In genomic region chr12:2551514-2551913, GRCh38 we compare ENCODE assay signal across 16 cellular contexts.
DNase-seq lines count a peak whose midpoint lies in the region; ATAC-seq, FAIRE-seq and TF ChIP-seq lines count a peak whose summit lies in the region.
"Had no signal": no experiment of that assay in that cellular context is flagged by ENCODE, and none has a peak within 500 bp of the region (broad histone marks: within the 10 kb centered on the region; RNA-seq: fewer than 3 reads in every experiment).

No MANE protein-coding gene starts in this region.

- no peak for TF ChIP-seq POLR2A in NB4 (IDR thresholded peaks at IDR 0.05; ENCODE audit: extremely low read depth, insufficient read length)

- WGBS in mesodermal cell (ENCODE audit: insufficient coverage in 2 of 2), 2 experiments, result 88 to 92% methylated on average over 7 to 9 of the region's 10 CpGs

- H3K9me3 ChIP-seq in mesodermal cell (ENCODE audit: control insufficient read depth, low read length), result no peaks in the 10 kb centered on the region

- no peaks in the 10 kb centered on the region for H3K27me3 ChIP-seq in bronchial epithelial cell (ENCODE audit: control insufficient read depth, insufficient read depth, low read length)

- no peak for TF ChIP-seq CTCF in NB4 (IDR thresholded peaks at IDR 0.05; ENCODE audit: low read depth, low read length)
- no peak for TF ChIP-seq CTCF in bronchial epithelial cell (IDR thresholded peaks at IDR 0.05; ENCODE audit: insufficient read depth, low read length, severe bottlenecking)

- H3K27ac ChIP-seq in mesodermal cell (ENCODE audit: low read depth, low read length, severe bottlenecking), result peak overlapping the region; percentile 7
- H3K27ac ChIP-seq: GM23248 had no signal

- DNase-seq in CD1c-positive myeloid dendritic cell (ENCODE audit: extremely low spot score) (peak; percentile 69), NB4 (ENCODE audit: low read depth) (peak; percentile 11), bronchial epithelial cell (ENCODE audit: low read depth) (no peak), T-helper 9 cell (no peak)
- DNase-seq in activated CD8-positive, alpha-beta memory T cell treated with anti-CD3 and anti-CD28 coated beads, Interleukin-2, amount 50 U/mL, for 48 hours, result no peak
- DNase-seq: CD4-positive, alpha-beta memory T cell; GM23248; KG1; NCI-H2081 treated with DMSO at 0.1 percent for 48 hours; NCI-H524 had no signal

- H3K4me3 ChIP-seq in NB4 (ENCODE audit: low read depth, low read length), result no peak overlapping the region
- H3K4me3 ChIP-seq in bronchial epithelial cell (ENCODE audit: low read depth, low read length), result no peak overlapping the region
- no peak overlapping the region for H3K4me3 ChIP-seq in mesodermal cell (ENCODE audit: extremely low read depth, insufficient read depth, low read length, poor library complexity, severe bottlenecking)
- H3K4me3 ChIP-seq: GM23248, SK-N-MC had no signal

- peak; percentile 23 for FAIRE-seq in bronchial epithelial cell (lab: Jason Lieb, UNC)
- FAIRE-seq: G401.6, GM12891 had no signal

- H3K36me3 ChIP-seq in bronchial epithelial cell (ENCODE audit: control insufficient read depth, insufficient read depth, low read length) (no peaks in the 10 kb centered on the region), mesodermal cell (ENCODE audit: control insufficient read depth, insufficient read depth, low read length) (no peaks in the 10 kb centered on the region)

- peaks cover 11% of the 10 kb centered on the region for H3K4me1 ChIP-seq in mesodermal cell (ENCODE audit: control insufficient read depth, insufficient read depth, low read length, poor library complexity, severe bottlenecking)

- ATAC-seq in GM21367 (IDR thresholded peaks at IDR 0.05; ENCODE audit: unreplicated experiment), result no peak
- ATAC-seq in GM19328 (IDR thresholded peaks at IDR 0.05; ENCODE audit: unreplicated experiment), result no peak

Comparison
In these comparisons a context has a peak if more than half of its experiments do, and no peak if none do; other contexts are left out.
1. DNase-seq: peak in CD1c-positive myeloid dendritic cell (single experiment) and NB4 (single experiment); none in bronchial epithelial cell (single experiment), activated CD8-positive, alpha-beta memory T cell treated with anti-CD3 and anti-CD28 coated beads, Interleukin-2, amount 50 U/mL, for 48 hours (single experiment) and T-helper 9 cell (single experiment).